ENCODE assay signal across 1 cellular context in the genomic region with DNA sequence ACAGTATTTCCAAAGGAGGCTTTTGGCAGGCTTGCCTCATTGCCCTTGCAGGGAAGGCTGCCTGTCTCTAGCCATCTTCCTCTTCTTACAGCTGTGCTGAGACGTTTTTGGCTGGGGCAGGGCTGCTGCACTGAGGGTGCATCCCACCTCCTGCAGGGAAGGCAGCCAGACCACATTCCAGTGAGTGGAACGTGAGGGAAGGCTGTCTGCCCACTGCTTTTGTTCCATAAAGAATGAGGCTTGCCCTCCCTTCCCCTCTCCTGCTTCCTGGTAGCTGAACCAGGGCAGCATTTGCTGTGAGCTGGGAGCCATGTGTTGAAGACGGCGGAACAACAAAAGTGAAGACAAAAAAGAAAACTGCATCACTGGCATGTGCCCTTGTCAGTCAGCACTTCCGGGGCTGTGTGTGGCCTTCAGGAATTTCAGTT.
TF ChIP-seq lines count a peak whose summit lies in the region.

No MANE protein-coding gene starts in this region.

TF ChIP-seq in SK-N-SH treated with all-trans-retinoic acid at 6 μM for 48 hours, 23 proteins besides CTCF, POLR2A, EP300 and RAD21 (continued from another document):
- TF ChIP-seq BACH2 (CRISPR knock-in tag; IDR thresholded peaks at IDR 0.05; ENCODE audit: borderline replicate concordance) (no peak), POU6F1 (CRISPR knock-in tag; IDR thresholded peaks at IDR 0.05; ENCODE audit: borderline replicate concordance, low read depth) (no peak), ZC3H10 (CRISPR knock-in tag; IDR thresholded peaks at IDR 0.05) (no peak), TCF4 (CRISPR knock-in tag; IDR thresholded peaks at IDR 0.05; ENCODE audit: borderline replicate concordance) (no peak)
